Comparison of ENCODE assay signal across 21 cellular contexts in genomic region chr18:62102221-62102620, GRCh38.
DNase-seq lines count a peak whose midpoint lies in the region; ATAC-seq and TF ChIP-seq lines count a peak whose summit lies in the region.
"Had no signal": no experiment of that assay in that cellular context is flagged by ENCODE, and none has a peak within 500 bp of the region (broad histone marks: within the 10 kb centered on the region; RNA-seq: fewer than 3 reads in every experiment).

No MANE protein-coding gene starts in this region.

- ATAC-seq in GM19043 (IDR thresholded peaks at IDR 0.05; ENCODE audit: low read depth, unreplicated experiment): peak; percentile 68
- ATAC-seq in HG02623 (IDR thresholded peaks at IDR 0.05; ENCODE audit: unreplicated experiment): peak; percentile 57
- ATAC-seq in HG03354 (IDR thresholded peaks at IDR 0.05; ENCODE audit: poor library complexity, severe bottlenecking, unreplicated experiment): peak; percentile 52
- ATAC-seq: Panc1, right cardiac atrium, SK-N-SH treated with all-trans-retinoic acid at 6 μM for 48 hours had no signal

- H4K20me1 ChIP-seq in osteoblast (ENCODE audit: insufficient read depth, low read length): no peaks in the 10 kb centered on the region

- H3K4me2 ChIP-seq in osteoblast (ENCODE audit: insufficient read depth, low read length): no peak overlapping the region
- H3K4me2 ChIP-seq: neural progenitor cell had no signal

- H3K36me3 ChIP-seq in osteoblast (ENCODE audit: insufficient read depth, low read length) (no peaks in the 10 kb centered on the region), spleen (peaks cover 0 to 70% (median 29%) of the 10 kb centered on the region in 6 donors)

- H3K9me3 ChIP-seq in osteoblast (ENCODE audit: low read depth, low read length) (no peaks in the 10 kb centered on the region), spleen (peaks cover 0 to 13% (median 5%) of the 10 kb centered on the region in 8 donors)

- TF ChIP-seq CTCF in GM12865 (IDR thresholded peaks at IDR 0.05; ENCODE audit: insufficient read depth, low read depth, low read length, missing control alignments) (no peak), osteoblast (IDR thresholded peaks at IDR 0.05; ENCODE audit: extremely low read depth, low read depth, low read length) (no peak), spleen (IDR thresholded peaks at IDR 0.05 in 8 of 11, conservative IDR thresholded peaks at IDR 0.05 in 3 of 11) (no peak)

- intact Hi-C loops in posterior cingulate gyrus (cut with DNase I) (no loop called here), spleen (cut with DNase I; ENCODE audit: low total_unique reads) (no loop called here)

- H3K27me3 ChIP-seq in osteoblast (ENCODE audit: insufficient read depth, low read length) (no peaks in the 10 kb centered on the region), spleen (replicated peaks in 1 of 7) (no peaks in the 10 kb centered on the region)
- H3K27me3 ChIP-seq: neural progenitor cell had no signal

- H2AFZ ChIP-seq in osteoblast (ENCODE audit: low read length): no peak overlapping the region
- H2AFZ ChIP-seq: neural progenitor cell had no signal

- no peak for TF ChIP-seq POLR2A in spleen (IDR thresholded peaks at IDR 0.05)

- H3K27ac ChIP-seq in osteoblast (ENCODE audit: low read depth, low read length): no peak overlapping the region
- H3K27ac ChIP-seq in spleen: no peak overlapping the region
- H3K27ac ChIP-seq: neural progenitor cell had no signal

- H3K4me1 ChIP-seq in osteoblast (ENCODE audit: insufficient read depth, low read length): peaks cover 10% of the 10 kb centered on the region
- H3K4me1 ChIP-seq in spleen: no peaks in the 10 kb centered on the region
- H3K4me1 ChIP-seq: neural progenitor cell had no signal

- 55 to 77% (median 70%) methylated on average over 1 of the region's 1 CpG for WGBS in spleen, 5 donors

- H3K4me3 ChIP-seq in GM12865 (ENCODE audit: low read depth, low read length) (no peak overlapping the region), osteoblast (ENCODE audit: insufficient read depth, low read length) (no peak overlapping the region), spleen (no peak overlapping the region)
- H3K4me3 ChIP-seq: neural progenitor cell had no signal

- no peaks in the 10 kb centered on the region for H3K79me2 ChIP-seq in osteoblast (ENCODE audit: insufficient read depth, low read length)

- DNase-seq in GM12865 (ENCODE audit: low read depth) (peak; percentile 63), posterior cingulate gyrus (no peak), osteoblast (ENCODE audit: insufficient read length, low spot score, missing footprints) (no peak), spleen (no peak)
- DNase-seq in effector CD4-positive, alpha-beta T cell: no peak
- DNase-seq: activated gamma-delta T cell treated with Interleukin-2 at 50 U/mL for 16 hours; aorta; cortex of kidney; islet precursor cell; NCI-H187 treated with DMSO at 0.1 percent for 48 hours; NCI-H526; right cardiac atrium; stimulated activated CD4-positive, alpha-beta T cell treated with anti-CD3 and anti-CD28 coated beads, Interleukin-2, amount 100 ng/mL, for 24 hours; stimulated activated CD8-positive, alpha-beta memory T cell treated with anti-CD3 and anti-CD28 coated beads, Interleukin-4, amount 100 ng/mL, for 48 hours; trophoblast cell had no signal
